ENCODE assay signal across 8 cellular contexts in the genomic region with DNA sequence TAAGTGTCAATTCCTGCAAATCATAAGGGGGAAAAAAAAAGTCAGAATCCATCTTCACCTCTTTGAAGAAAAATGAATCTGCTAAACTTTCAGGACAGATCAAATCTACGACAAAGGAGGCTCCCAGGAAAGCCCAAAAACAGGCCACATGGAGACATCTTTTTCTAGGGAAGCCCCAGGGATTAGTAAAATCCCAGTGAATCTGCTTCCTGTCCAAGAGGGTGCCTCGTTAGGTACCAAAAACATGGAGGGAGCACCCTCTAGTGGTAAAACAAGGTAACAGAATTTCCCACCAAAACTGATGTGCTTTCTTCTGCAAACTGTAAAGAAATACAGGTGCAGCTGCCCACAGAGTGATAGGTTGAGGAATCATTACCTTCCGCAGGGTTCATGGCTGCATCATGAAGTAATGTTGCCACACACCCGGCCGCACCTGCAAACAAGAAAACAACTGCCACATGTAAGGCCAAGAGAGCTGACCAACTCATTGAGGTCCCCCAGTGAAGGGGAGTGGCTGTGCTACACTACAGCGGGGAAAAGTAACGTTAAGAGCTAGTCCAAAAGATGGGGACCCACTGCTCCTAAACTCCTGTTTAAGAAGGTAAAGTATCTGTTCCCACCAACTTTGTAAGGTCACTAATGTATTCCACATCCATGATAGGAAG. TPM values are rescaled to one million over a fixed set of nuclear protein-coding genes. Genes with fewer than 3 reads are reported as not detected.
DNase-seq lines count a peak whose midpoint lies in the region; ATAC-seq and TF ChIP-seq lines count a peak whose summit lies in the region.

No MANE protein-coding gene starts in this region.

- H3K23ac ChIP-seq in neuronal stem cell (ENCODE audit: low read depth, low read length, poor library complexity), result no peak overlapping the region

- no peaks in the 10 kb centered on the region for H3K27me3 ChIP-seq in CD8-positive, alpha-beta memory T cell (ENCODE audit: insufficient read depth, low read length, poor library complexity, severe bottlenecking)
- no peaks in the 10 kb centered on the region for H3K27me3 ChIP-seq in neuronal stem cell (ENCODE audit: control insufficient read depth in 3 of 3, insufficient read depth in 3 of 3, low read depth in 1 of 3, low read length in 3 of 3)

- H3K79me1 ChIP-seq in neuronal stem cell (ENCODE audit: low read depth, low read length), result no peaks in the 10 kb centered on the region

- no peak overlapping the region for H3K18ac ChIP-seq in neuronal stem cell (ENCODE audit: low read length)

- no peaks in the 10 kb centered on the region for H3K9me3 ChIP-seq in CD8-positive, alpha-beta memory T cell (ENCODE audit: low read length)
- H3K9me3 ChIP-seq in neuronal stem cell (replicated peaks in 1 of 2; ENCODE audit: control insufficient read depth in 2 of 2, insufficient read depth in 1 of 2, low read depth in 1 of 2, low read length in 2 of 2), result no peaks in the 10 kb centered on the region

- H3K4me1 Mint-ChIP-seq in CD8-positive, alpha-beta memory T cell, result peaks cover 28 to 40% (median 28%) of the 10 kb centered on the region in 3 donors
- H3K4me1 Mint-ChIP-seq in activated CD4-positive, alpha-beta memory T cell treated with anti-CD3 and anti-CD28 coated beads for 36 hours (ENCODE audit: low read depth), result peaks cover 42% of the 10 kb centered on the region

- no peaks in the 10 kb centered on the region for H3K9me3 Mint-ChIP-seq in CD8-positive, alpha-beta memory T cell
- no peaks in the 10 kb centered on the region for H3K9me3 Mint-ChIP-seq in activated CD4-positive, alpha-beta memory T cell treated with anti-CD3 and anti-CD28 coated beads for 36 hours

- no peak overlapping the region for H3K14ac ChIP-seq in neuronal stem cell (ENCODE audit: low read length)

- POLR2A ChIA-PET in CD8-positive, alpha-beta memory T cell (lab: Charles Lee), result interaction anchor here (0.7 to 1.6 kb wide), 2 partner anchors 27 to 176 kb away, joined by 3 to 4 read pairs; no protein-coding TSS in a partner anchor
- POLR2A ChIA-PET in activated CD4-positive, alpha-beta memory T cell treated with anti-CD3 and anti-CD28 coated beads for 36 hours (lab: Charles Lee), result interaction anchor here (0.6 to 1.2 kb wide), 3 partner anchors 47 to 181 kb away, joined by 3 read pairs; partner anchors contain the start of gene ENTPD7

- no peak overlapping the region for H3K4ac ChIP-seq in neuronal stem cell (ENCODE audit: low read length)

- peak; percentile 49 for ATAC-seq in GM18517 (IDR thresholded peaks at IDR 0.05; ENCODE audit: unreplicated experiment)

- no peaks in the 10 kb centered on the region for H3K27me3 Mint-ChIP-seq in CD8-positive, alpha-beta memory T cell
- H3K27me3 Mint-ChIP-seq in activated CD4-positive, alpha-beta memory T cell treated with anti-CD3 and anti-CD28 coated beads for 36 hours, result no peaks in the 10 kb centered on the region

- H2BK5ac ChIP-seq in neuronal stem cell (ENCODE audit: low read length), result no peak overlapping the region

- no peak overlapping the region for H4K8ac ChIP-seq in neuronal stem cell (ENCODE audit: low read depth, low read length)

- H3K4me2 ChIP-seq in neuronal stem cell (ENCODE audit: insufficient read depth, low read length, poor library complexity, severe bottlenecking), result no peak overlapping the region

- no peak overlapping the region for H2BK12ac ChIP-seq in neuronal stem cell (ENCODE audit: low read length)

- H3K27ac Mint-ChIP-seq in CD8-positive, alpha-beta memory T cell, result peak overlapping the region; percentile 22 to 91 (median 58)
- H3K27ac Mint-ChIP-seq in activated CD4-positive, alpha-beta memory T cell treated with anti-CD3 and anti-CD28 coated beads for 36 hours, result peak overlapping the region; percentile 70

- H2AK5ac ChIP-seq in neuronal stem cell (ENCODE audit: low read depth, low read length), result no peak overlapping the region

- peaks cover 26% of the 10 kb centered on the region for H3K36me3 ChIP-seq in CD8-positive, alpha-beta memory T cell (ENCODE audit: insufficient read depth, low read length)
- peaks cover 12 to 52% of the 10 kb centered on the region in 2 donors for H3K36me3 ChIP-seq in neuronal stem cell (replicated peaks in 1 of 2; ENCODE audit: control insufficient read depth in 2 of 2, insufficient read depth in 2 of 2, low read length in 2 of 2)

- H3K4me3 ChIP-seq in CD8-positive, alpha-beta memory T cell (ENCODE audit: low read length), result no peak overlapping the region
- H3K4me3 ChIP-seq in fibroblast of the aortic adventitia (ENCODE audit: low read depth, low read length), result no peak overlapping the region
- H3K4me3 ChIP-seq in neuronal stem cell (ENCODE audit: low read length in 2 of 2), result no peak overlapping the region

- no peak overlapping the region for H2BK15ac ChIP-seq in neuronal stem cell (ENCODE audit: low read length)

- peaks cover 0 to 56% (median 11%) of the 10 kb centered on the region in 3 donors for H3K36me3 Mint-ChIP-seq in CD8-positive, alpha-beta memory T cell
- H3K36me3 Mint-ChIP-seq in activated CD4-positive, alpha-beta memory T cell treated with anti-CD3 and anti-CD28 coated beads for 36 hours, result peaks cover 33% of the 10 kb centered on the region

- peak; percentile 76 for TF ChIP-seq CTCF in fibroblast of the aortic adventitia (IDR thresholded peaks at IDR 0.05; ENCODE audit: insufficient read depth, low read length)

- WGBS in neuronal stem cell (ENCODE audit: extremely low coverage in 2 of 2, insufficient read length in 2 of 2, insufficient replicate concordance in 1 of 2), 2 donors, result no CpG with 5 or more reads among the region's 7 CpGs

- peak overlapping the region in 1 of 7 donors; percentile 25 for H3K4me3 Mint-ChIP-seq in CD8-positive, alpha-beta memory T cell
- H3K4me3 Mint-ChIP-seq in activated CD4-positive, alpha-beta memory T cell treated with anti-CD3 and anti-CD28 coated beads for 36 hours, result no peak overlapping the region

- CTCF ChIA-PET in CD8-positive, alpha-beta memory T cell (lab: Charles Lee), result interaction anchor here (0.8 to 4.4 kb wide), 14 partner anchors 8 to 220 kb away, joined by 3 to 29 read pairs (median 5); partner anchors contain the start of genes GOT1 and SLC25A28
- CTCF ChIA-PET in activated CD4-positive, alpha-beta memory T cell treated with anti-CD3 and anti-CD28 coated beads for 36 hours (lab: Charles Lee), result interaction anchor here (0.6 to 8.9 kb wide), 27 partner anchors 9 to 1478 kb away, joined by 3 to 106 read pairs (median 3); partner anchors contain the start of genes CUTC, ENTPD7, GOT1 and R3HCC1L

- H4K91ac ChIP-seq in neuronal stem cell (ENCODE audit: low read depth, low read length, poor library complexity), result no peak overlapping the region

- no peak overlapping the region for H2BK120ac ChIP-seq in neuronal stem cell (ENCODE audit: low read depth, low read length)

- no peak overlapping the region for H3K9ac ChIP-seq in neuronal stem cell (ENCODE audit: low read depth, low read length, poor library complexity)

- peaks cover 4% of the 10 kb centered on the region for H3K4me1 ChIP-seq in CD8-positive, alpha-beta memory T cell (ENCODE audit: insufficient read depth, low read length)
- H3K4me1 ChIP-seq in neuronal stem cell (ENCODE audit: control insufficient read depth in 2 of 2, insufficient read depth in 1 of 2, low read depth in 1 of 2, low read length in 2 of 2), result no peaks in the 10 kb centered on the region

- no peak overlapping the region for H3K27ac ChIP-seq in CD8-positive, alpha-beta memory T cell (ENCODE audit: low read depth, low read length)
- H3K27ac ChIP-seq in neuronal stem cell (replicated peaks; ENCODE audit: low read length), result no peak overlapping the region

- intact Hi-C loops in activated CD4-positive, alpha-beta memory T cell treated with anti-CD3 and anti-CD28 coated beads for 36 hours (cut with micrococcal nuclease), result loop anchor here (1.0 kb wide), 2 partner anchors 52 to 220 kb away; no protein-coding TSS in a partner anchor

- H2AFZ ChIP-seq in neuronal stem cell (ENCODE audit: low read length), result no peak overlapping the region

- peak in 4 of 5 donors; percentile 5 to 49 (median 38) for DNase-seq in CD8-positive, alpha-beta memory T cell
- DNase-seq in NCI-H1694 (lab: John Stamatoyannopoulos, UW) (peak; percentile 69), fibroblast of the aortic adventitia (ENCODE audit: low read depth) (peak; percentile 73), neuronal stem cell (ENCODE audit: low spot score) (peak; percentile 63), OCI-M2 (lab: John Stamatoyannopoulos, UW; ENCODE audit: unreplicated experiment) (no peak)
- DNase-seq in activated CD4-positive, alpha-beta memory T cell treated with anti-CD3 and anti-CD28 coated beads for 36 hours, result no peak
- no peak for DNase-seq in stimulated activated CD4-positive, alpha-beta T cell treated with anti-CD3 and anti-CD28 coated beads, Interleukin-4, amount 100 ng/mL, for 1 hour

RNA-seq across cellular contexts. Expression of gene SLC25A28, which starts 7.9 kb away (rescaled TPM):
- 10 to 100 TPM; 41.9 to 42.9 TPM for total RNA-seq in CD8-positive, alpha-beta memory T cell
- 26.4 TPM for polyA plus RNA-seq in CD8-positive, alpha-beta memory T cell
- 10 to 100 TPM; 69.9 to 70.9 TPM for total RNA-seq in activated CD4-positive, alpha-beta memory T cell treated with anti-CD3 and anti-CD28 coated beads for 36 hours
- 7.0 and 20.9 TPM in 2 replicates for total RNA-seq in fibroblast of the aortic adventitia (ENCODE audit: low replicate concordance)
- polyA plus RNA-seq in neuronal stem cell (2013, experiment 1 of 2), result 23.8 TPM
- 24.1 TPM for polyA plus RNA-seq in neuronal stem cell (2013, experiment 2 of 2)

RNA-seq across cellular contexts. Expression of gene ENTPD7, which starts 47.0 kb away (rescaled TPM):
- 1 to 10 TPM; 7.4 to 8.3 TPM for total RNA-seq in CD8-positive, alpha-beta memory T cell
- polyA plus RNA-seq in CD8-positive, alpha-beta memory T cell, result 2.0 TPM
- 1 to 10 TPM; 3.0 to 3.3 TPM for total RNA-seq in activated CD4-positive, alpha-beta memory T cell treated with anti-CD3 and anti-CD28 coated beads for 36 hours
- total RNA-seq in fibroblast of the aortic adventitia (ENCODE audit: low replicate concordance), result 10.1 and 11.4 TPM in 2 replicates
- polyA plus RNA-seq in neuronal stem cell (2013, experiment 1 of 2), result 5.7 TPM
- 5.5 TPM for polyA plus RNA-seq in neuronal stem cell (2013, experiment 2 of 2)

Comparison
In these comparisons a context has a peak if more than half of its experiments do, and no peak if none do; other contexts are left out.
1. DNase-seq: peak in CD8-positive, alpha-beta memory T cell (4 of 5), NCI-H1694 (single experiment), fibroblast of the aortic adventitia (single experiment) and neuronal stem cell (single experiment); none in activated CD4-positive, alpha-beta memory T cell treated with anti-CD3 and anti-CD28 coated beads for 36 hours (single experiment), OCI-M2 (single experiment) and stimulated activated CD4-positive, alpha-beta T cell treated with anti-CD3 and anti-CD28 coated beads, Interleukin-4, amount 100 ng/mL, for 1 hour (single experiment).